ENCODE assay signal across 14 cellular contexts in the genomic region with DNA sequence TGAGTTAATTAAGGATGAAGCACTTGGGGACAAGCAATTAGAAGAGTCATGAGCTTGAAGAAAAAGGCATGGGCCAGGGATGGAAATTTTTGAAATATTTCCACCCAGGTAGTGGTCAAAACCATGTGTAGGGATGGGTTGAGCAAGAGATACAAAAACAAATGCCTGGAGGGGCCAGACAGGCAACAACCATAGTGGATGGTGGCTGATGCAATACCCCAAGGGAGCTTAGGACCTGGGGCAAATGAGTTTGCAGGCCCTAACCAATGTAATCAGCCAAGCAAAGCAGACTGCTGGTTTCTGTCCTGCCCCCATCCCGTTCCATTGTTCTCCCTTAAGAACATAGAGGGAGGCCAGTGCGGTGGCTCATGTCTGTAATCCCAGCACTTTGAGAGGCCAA.
"Had no signal": no experiment of that assay in that cellular context is flagged by ENCODE, and none has a peak within 500 bp of the region (broad histone marks: within the 10 kb centered on the region; RNA-seq: fewer than 3 reads in every experiment).

No MANE protein-coding gene starts in this region.

- H3K4me3 Mint-ChIP-seq: activated CD4-positive, alpha-beta T cell treated with anti-CD3 and anti-CD28 coated beads, Interleukin-2, amount 10 ng/mL, durations not matched to agents 7 days and 5 days; activated T-cell treated with anti-CD3 and anti-CD28 coated beads, Interleukin-2, amount 50 U/mL, for 4 hours; memory B cell; naive thymus-derived CD4-positive, alpha-beta T cell; stimulated activated naive CD8-positive, alpha-beta T cell treated with anti-CD3 and anti-CD28 coated beads, Interleukin-15, Interleukin-2, amounts not matched to agents 100 ng/mL and 50 ng/mL, for 24 hours had no signal

- H3K36me3 Mint-ChIP-seq: memory B cell had no signal

- H3K27ac Mint-ChIP-seq: activated CD4-positive, alpha-beta T cell treated with anti-CD3 and anti-CD28 coated beads, Interleukin-2, amount 10 ng/mL, durations not matched to agents 7 days and 5 days; memory B cell; naive thymus-derived CD4-positive, alpha-beta T cell; stimulated activated naive CD8-positive, alpha-beta T cell treated with anti-CD3 and anti-CD28 coated beads, Interleukin-15, Interleukin-2, amounts not matched to agents 100 ng/mL and 50 ng/mL, for 24 hours had no signal

- H3K27ac ChIP-seq: brain microvascular endothelial cell, SK-N-MC had no signal

- H3K9me3 Mint-ChIP-seq: activated CD4-positive, alpha-beta T cell treated with anti-CD3 and anti-CD28 coated beads, Interleukin-2, amount 10 ng/mL, durations not matched to agents 7 days and 5 days; activated T-cell treated with anti-CD3 and anti-CD28 coated beads, Interleukin-2, amount 50 U/mL, for 4 hours; stimulated activated naive CD8-positive, alpha-beta T cell treated with anti-CD3 and anti-CD28 coated beads, Interleukin-15, Interleukin-2, amounts not matched to agents 100 ng/mL and 50 ng/mL, for 24 hours had no signal

- ATAC-seq: activated T-cell treated with anti-CD3 and anti-CD28 coated beads, Interleukin-2, amount 50 U/mL, for 4 hours; naive thymus-derived CD4-positive, alpha-beta T cell had no signal

- H3K27me3 ChIP-seq: brain microvascular endothelial cell, ovary had no signal

- H3K4me1 Mint-ChIP-seq: activated CD4-positive, alpha-beta T cell treated with anti-CD3 and anti-CD28 coated beads, Interleukin-2, amount 10 ng/mL, durations not matched to agents 7 days and 5 days had no signal

- H3K9me3 ChIP-seq: ovary had no signal

- H3K36me3 ChIP-seq: brain microvascular endothelial cell, ovary had no signal

- DNase-seq: activated CD4-positive, alpha-beta T cell treated with anti-CD3 and anti-CD28 coated beads, Interleukin-2, amount 10 ng/mL, durations not matched to agents 7 days and 5 days; activated CD8-positive, alpha-beta memory T cell treated with anti-CD3 and anti-CD28 coated beads, Interleukin-2, amount 50 U/mL, for 4 hours; activated effector memory CD4-positive, alpha-beta T cell treated with Interleukin-2 at 50 U/mL for 16 hours; activated naive CD4-positive, alpha-beta T cell treated with anti-CD3 and anti-CD28 coated beads, Interleukin-2, amount 50 U/mL, for 16 hours; activated T-cell treated with anti-CD3 and anti-CD28 coated beads, Interleukin-2, amount 50 U/mL, for 4 hours; cortex of kidney; erythroblast; naive thymus-derived CD4-positive, alpha-beta T cell; stimulated activated CD4-positive, alpha-beta T cell treated with anti-CD3 and anti-CD28 coated beads, Interleukin-2, amount 100 ng/mL, for 24 hours had no signal

- H3K27me3 Mint-ChIP-seq: memory B cell; stimulated activated naive CD8-positive, alpha-beta T cell treated with anti-CD3 and anti-CD28 coated beads, Interleukin-15, Interleukin-2, amounts not matched to agents 100 ng/mL and 50 ng/mL, for 24 hours had no signal

- H3K4me3 ChIP-seq: ovary, SK-N-MC had no signal
